ENCODE assay signal across 1 cellular context in genomic region chr5:138032572-138033274, GRCh38.
A peak's percentile ranks its signal among the peaks of the same experiment; 100 is the strongest.
TF ChIP-seq lines count a peak whose summit lies in the region.

TSS of gene FAM13B (minus strand) at chr5:138033079. CDS start at chr5:138019111, 13,968 bp downstream.

TF ChIP-seq in HepG2, 621 proteins besides CTCF, POLR2A, EP300 and RAD21 (continued from another document and continues in another):
- TF ChIP-seq UBTF (CRISPR knock-in tag; IDR thresholded peaks at IDR 0.05) (peak; percentile 88; the same call in 1 of the 2 replicates), PHF20 (CRISPR knock-in tag; IDR thresholded peaks at IDR 0.05) (peak; percentile 38; the same call in 1 of the 2 replicates), CENPT (CRISPR knock-in tag; IDR thresholded peaks at IDR 0.05; ENCODE audit: low read depth) (0 out of 2 replicates have a peak, but pooled peaks have one; percentile 24), RARG (CRISPR knock-in tag; IDR thresholded peaks at IDR 0.05; ENCODE audit: low read depth) (no peak), PRDM10 (CRISPR knock-in tag; IDR thresholded peaks at IDR 0.05; ENCODE audit: low read depth) (0 out of 2 replicates have a peak, but pooled peaks have one; percentile 35), YEATS4 (CRISPR knock-in tag; IDR thresholded peaks at IDR 0.05; ENCODE audit: borderline replicate concordance) (peak; percentile 83), ERF (CRISPR knock-in tag; IDR thresholded peaks at IDR 0.05) (peak; percentile 38; the same call in 1 of the 2 replicates), HOXA7 (CRISPR knock-in tag; IDR thresholded peaks at IDR 0.05) (0 out of 2 replicates have a peak, but pooled peaks have one; percentile 77), FOXO1 (CRISPR knock-in tag; IDR thresholded peaks at IDR 0.05) (peak; percentile 11; the same call in 1 of the 2 replicates), SALL1 (CRISPR knock-in tag; IDR thresholded peaks at IDR 0.05) (peak; percentile 61; the same call in 1 of the 2 replicates), HNRNPK (IDR thresholded peaks at IDR 0.05; ENCODE audit: low read depth, low read length, poor library complexity, severe bottlenecking) (peak; percentile 12), ZNF589 (CRISPR knock-in tag; conservative IDR thresholded peaks at IDR 0.05) (0 out of 2 replicates have a peak, but pooled peaks have one; percentile 54), HOXA9 (CRISPR knock-in tag; IDR thresholded peaks at IDR 0.05; ENCODE audit: borderline replicate concordance) (peak; percentile 60; the same call in 1 of the 2 replicates), TGIF2 (CRISPR knock-in tag; IDR thresholded peaks at IDR 0.05) (peak; percentile 14; the same call in 1 of the 2 replicates), ZNF564 (CRISPR knock-in tag; IDR thresholded peaks at IDR 0.05) (peak; percentile 75; the same call in 1 of the 2 replicates), ZNF788 (CRISPR knock-in tag; IDR thresholded peaks at IDR 0.05; ENCODE audit: borderline replicate concordance) (0 out of 2 replicates have a peak, but pooled peaks have one; percentile 10), ZNF512B (CRISPR knock-in tag; IDR thresholded peaks at IDR 0.05; ENCODE audit: borderline replicate concordance) (0 out of 2 replicates have a peak, but pooled peaks have one; percentile 33), ZNF800 (CRISPR knock-in tag; IDR thresholded peaks at IDR 0.05) (no peak), PAXIP1 (CRISPR knock-in tag; conservative IDR thresholded peaks at IDR 0.05) (peak; percentile 23; the same call in 1 of the 2 replicates), SIN3A (IDR thresholded peaks at IDR 0.05; ENCODE audit: borderline replicate concordance, low read depth, low read length) (peak; percentile 72; the same call in 1 of the 2 replicates), CCDC6 (CRISPR knock-in tag; IDR thresholded peaks at IDR 0.05) (peak; percentile 47), ASH2L (IDR thresholded peaks at IDR 0.05; ENCODE audit: insufficient read length, low read depth, low read length) (peak; percentile 92), PRPF4 (IDR thresholded peaks at IDR 0.05; ENCODE audit: low read depth, low read length, poor library complexity, severe bottlenecking) (peak; percentile 33), MAX (IDR thresholded peaks at IDR 0.05) (peak; percentile 52), ZNF281 (CRISPR knock-in tag; IDR thresholded peaks at IDR 0.05; ENCODE audit: borderline replicate concordance) (peak; percentile 92), ZNF33B (CRISPR knock-in tag; IDR thresholded peaks at IDR 0.05) (no peak), NRL (CRISPR knock-in tag; IDR thresholded peaks at IDR 0.05; ENCODE audit: borderline replicate concordance) (peak; percentile 41; the same call in 1 of the 2 replicates), FOXK1 (CRISPR knock-in tag; IDR thresholded peaks at IDR 0.05; ENCODE audit: borderline replicate concordance, low read depth) (peak; percentile 4; the same call in 1 of the 2 replicates), ZNF563 (CRISPR knock-in tag; IDR thresholded peaks at IDR 0.05) (peak; percentile 63; the same call in 1 of the 2 replicates), LCORL (IDR thresholded peaks at IDR 0.05) (no peak), LCORL (CRISPR knock-in tag; IDR thresholded peaks at IDR 0.05) (peak; percentile 61; the same call in 1 of the 2 replicates), ZNF768 (CRISPR knock-in tag; IDR thresholded peaks at IDR 0.05) (peak; percentile 54; the same call in 1 of the 2 replicates), YY1 (IDR thresholded peaks at IDR 0.05; ENCODE audit: insufficient read depth, insufficient replicate concordance, low read depth, low read length) (peak; percentile 57), FLYWCH1 (CRISPR knock-in tag; IDR thresholded peaks at IDR 0.05) (0 out of 2 replicates have a peak, but pooled peaks have one; percentile 36), ZNF607 (CRISPR knock-in tag; IDR thresholded peaks at IDR 0.05; ENCODE audit: borderline replicate concordance) (peak; percentile 77; the same call in 1 of the 2 replicates), GABPA (IDR thresholded peaks at IDR 0.05; ENCODE audit: low read depth, low read length) (peak; percentile 70), GABPA (CRISPR knock-in tag; IDR thresholded peaks at IDR 0.05; ENCODE audit: low read depth) (peak; percentile 76), IKZF5 (CRISPR knock-in tag; IDR thresholded peaks at IDR 0.05) (0 out of 2 replicates have a peak, but pooled peaks have one; percentile 26)
